ENCODE assay signal across 8 cellular contexts in the genomic region with DNA sequence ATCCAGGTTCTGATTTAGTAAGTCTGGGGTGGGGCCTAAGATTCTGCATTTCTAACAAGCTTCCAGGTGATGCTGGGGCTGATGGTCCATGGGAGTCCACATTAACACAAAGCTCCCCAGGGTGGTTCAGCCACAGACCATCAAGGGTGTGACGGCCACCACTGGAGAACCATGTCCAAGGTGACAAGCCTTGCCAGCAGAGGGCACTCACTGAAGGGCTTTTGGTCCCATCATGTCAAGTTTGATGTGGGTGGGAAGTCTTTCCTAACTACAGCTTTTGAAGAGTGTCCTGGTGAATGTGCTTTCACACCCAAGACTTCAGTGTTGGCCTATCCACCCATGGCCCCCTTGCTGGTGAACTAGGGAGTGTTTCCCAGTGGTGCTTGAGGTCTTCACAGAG.
A peak's percentile ranks its signal among the peaks of the same experiment; 100 is the strongest.
DNase-seq lines count a peak whose midpoint lies in the region; ATAC-seq and TF ChIP-seq lines count a peak whose summit lies in the region.

No MANE protein-coding gene starts in this region.

- no peak overlapping the region for H3K27ac Mint-ChIP-seq in activated naive CD4-positive, alpha-beta T cell treated with anti-CD3 and anti-CD28 coated beads, Interleukin-2, amount 50 U/mL, for 72 hours

- peak; percentile 56 to 63 for ATAC-seq in activated naive CD4-positive, alpha-beta T cell treated with anti-CD3 and anti-CD28 coated beads, Interleukin-2, amount 50 U/mL, for 72 hours
- no peak for ATAC-seq in GM21723 (IDR thresholded peaks at IDR 0.05; ENCODE audit: unreplicated experiment)
- no peak for ATAC-seq in GM19452 (IDR thresholded peaks at IDR 0.05; ENCODE audit: unreplicated experiment)

- DNase-seq in GM12864 (ENCODE audit: low read depth) (no peak), RPMI7951 (ENCODE audit: low read depth) (peak; percentile 69), lung microvascular endothelial cell (ENCODE audit: low read depth in 2 of 2) (peak; percentile 66 to 75), NCI-H187 treated with DMSO at 0.1 percent for 48 hours (lab: John Stamatoyannopoulos, UW) (no peak)
- DNase-seq in activated naive CD4-positive, alpha-beta T cell treated with anti-CD3 and anti-CD28 coated beads, Interleukin-2, amount 50 U/mL, for 72 hours (ENCODE audit: low spot score in 2 of 2): peak in 1 of 2 donors; percentile 36

- no peaks in the 10 kb centered on the region for H3K9me3 Mint-ChIP-seq in activated naive CD4-positive, alpha-beta T cell treated with anti-CD3 and anti-CD28 coated beads, Interleukin-2, amount 50 U/mL, for 72 hours

- H3K36me3 Mint-ChIP-seq in activated naive CD4-positive, alpha-beta T cell treated with anti-CD3 and anti-CD28 coated beads, Interleukin-2, amount 50 U/mL, for 72 hours: no peaks in the 10 kb centered on the region

- H3K4me3 ChIP-seq in GM12864 (ENCODE audit: low read depth, low read length): no peak overlapping the region

- H3K27ac ChIP-seq in 22Rv1: no peak overlapping the region

- TF ChIP-seq CTCF in 22Rv1 (IDR thresholded peaks at IDR 0.05): peak; percentile 79
- TF ChIP-seq CTCF in GM12864 (IDR thresholded peaks at IDR 0.05; ENCODE audit: low read depth, low read length, missing control alignments): peak; percentile 71

Comparison
In these comparisons a context has a peak if more than half of its experiments do, and no peak if none do; other contexts are left out.
1. DNase-seq: peak in RPMI7951 (single experiment) and lung microvascular endothelial cell (2 of 2); none in GM12864 (single experiment) and NCI-H187 treated with DMSO at 0.1 percent for 48 hours (single experiment).
2. ATAC-seq: peak in activated naive CD4-positive, alpha-beta T cell treated with anti-CD3 and anti-CD28 coated beads, Interleukin-2, amount 50 U/mL, for 72 hours (2 of 2); none in GM21723 (single experiment) and GM19452 (single experiment).